In the genomic region with DNA sequence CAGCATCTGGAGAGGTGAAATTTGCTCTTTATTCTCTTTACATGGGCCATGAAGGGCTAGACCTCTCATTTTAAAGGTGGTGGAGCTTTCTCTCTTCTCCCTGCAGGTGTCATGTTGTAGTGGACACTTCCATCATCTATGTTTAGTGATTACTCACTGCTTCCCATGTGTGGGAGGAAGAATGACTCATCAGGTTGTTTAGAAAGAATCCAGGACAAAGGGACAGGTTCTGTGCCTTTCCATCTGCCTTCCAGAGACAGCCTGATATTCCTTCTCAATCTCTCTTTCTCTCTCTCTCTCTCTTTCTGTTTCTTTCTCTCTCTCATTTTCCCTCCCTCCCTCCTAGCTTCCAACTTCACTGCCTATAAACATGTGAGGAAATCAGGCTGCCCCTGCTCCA, we compare ENCODE assay signal across 10 cellular contexts. TPM values are rescaled to one million over a fixed set of nuclear protein-coding genes. Genes with fewer than 3 reads are reported as not detected.
DNase-seq lines count a peak whose midpoint lies in the region; ATAC-seq and TF ChIP-seq lines count a peak whose summit lies in the region.
"Had no signal": no experiment of that assay in that cellular context is flagged by ENCODE, and none has a peak within 500 bp of the region (broad histone marks: within the 10 kb centered on the region; RNA-seq: fewer than 3 reads in every experiment).

No MANE protein-coding gene starts in this region.

- ATAC-seq in activated CD8-positive, alpha-beta memory T cell treated with anti-CD3 and anti-CD28 coated beads, Interleukin-2, amount 10 ng/mL, durations not matched to agents 7 days and 5 days = no peak
- ATAC-seq in HG03175 (IDR thresholded peaks at IDR 0.05; ENCODE audit: unreplicated experiment) (no peak), HG03439 (IDR thresholded peaks at IDR 0.05; ENCODE audit: unreplicated experiment) (no peak)

- no peaks in the 10 kb centered on the region; the same call in 1 of the 2 replicates for H3K9me3 ChIP-seq in AG04450 (ENCODE audit: control insufficient read depth, insufficient read depth, low read length)
- H3K9me3 ChIP-seq: right atrium auricular region, vagina had no signal

- DNase-seq in AG04450 (ENCODE audit: low read depth, low spot score) (peak; percentile 32), HT-29 (ENCODE audit: low spot score) (peak; percentile 83), RPMI7951 (ENCODE audit: low read depth) (peak; percentile 96), glutamatergic neuron (no peak)
- DNase-seq in activated CD8-positive, alpha-beta memory T cell treated with anti-CD3 and anti-CD28 coated beads, Interleukin-2, amount 10 ng/mL, durations not matched to agents 7 days and 5 days = no peak
- DNase-seq in activated CD4-positive, CD25-positive, alpha-beta regulatory T cell treated with anti-CD3 and anti-CD28 coated beads, Interleukin-2, amount 50 U/mL, for 72 hours = no peak

- no peak overlapping the region for H3K4me3 Mint-ChIP-seq in glutamatergic neuron (ENCODE audit: unreplicated experiment)
- no peak overlapping the region for H3K4me3 Mint-ChIP-seq in activated CD8-positive, alpha-beta memory T cell treated with anti-CD3 and anti-CD28 coated beads, Interleukin-2, amount 10 ng/mL, durations not matched to agents 7 days and 5 days

- H3K4me1 Mint-ChIP-seq in glutamatergic neuron (ENCODE audit: low read depth, unreplicated experiment) = peaks cover 16% of the 10 kb centered on the region
- H3K4me1 Mint-ChIP-seq in activated CD8-positive, alpha-beta memory T cell treated with anti-CD3 and anti-CD28 coated beads, Interleukin-2, amount 10 ng/mL, durations not matched to agents 7 days and 5 days = no peaks in the 10 kb centered on the region

- peak overlapping the region; percentile 84 for H3K27ac Mint-ChIP-seq in glutamatergic neuron (ENCODE audit: unreplicated experiment)
- no peak overlapping the region for H3K27ac Mint-ChIP-seq in activated CD8-positive, alpha-beta memory T cell treated with anti-CD3 and anti-CD28 coated beads, Interleukin-2, amount 10 ng/mL, durations not matched to agents 7 days and 5 days

- peaks cover 2% of the 10 kb centered on the region for H3K27me3 Mint-ChIP-seq in glutamatergic neuron (ENCODE audit: unreplicated experiment)
- H3K27me3 Mint-ChIP-seq in activated CD8-positive, alpha-beta memory T cell treated with anti-CD3 and anti-CD28 coated beads, Interleukin-2, amount 10 ng/mL, durations not matched to agents 7 days and 5 days = no peaks in the 10 kb centered on the region

- H3K27me3 ChIP-seq in AG04450 (ENCODE audit: control insufficient read depth, insufficient read depth, low read length) = no peaks in the 10 kb centered on the region
- H3K27me3 ChIP-seq: right atrium auricular region, vagina had no signal

- H3K4me3 ChIP-seq in AG04450 (ENCODE audit: low read depth, low read length) = no peak overlapping the region
- H3K4me3 ChIP-seq: right atrium auricular region, vagina had no signal

- H3K36me3 Mint-ChIP-seq in glutamatergic neuron (ENCODE audit: unreplicated experiment) = no peaks in the 10 kb centered on the region
- no peaks in the 10 kb centered on the region for H3K36me3 Mint-ChIP-seq in activated CD8-positive, alpha-beta memory T cell treated with anti-CD3 and anti-CD28 coated beads, Interleukin-2, amount 10 ng/mL, durations not matched to agents 7 days and 5 days

- H3K9me3 Mint-ChIP-seq in glutamatergic neuron (ENCODE audit: unreplicated experiment) = no peaks in the 10 kb centered on the region
- H3K9me3 Mint-ChIP-seq in activated CD8-positive, alpha-beta memory T cell treated with anti-CD3 and anti-CD28 coated beads, Interleukin-2, amount 10 ng/mL, durations not matched to agents 7 days and 5 days (ENCODE audit: low read depth) = no peaks in the 10 kb centered on the region

- TF ChIP-seq CTCF in AG04450 (IDR thresholded peaks at IDR 0.05; ENCODE audit: low read depth, low read length) (no peak), glutamatergic neuron (IDR thresholded peaks at IDR 0.05; ENCODE audit: partially characterized antibody, unreplicated experiment) (no peak)

- POLR2A ChIA-PET in AG04450 (lab: Yijun Ruan, JAX) = no interaction called here

- CTCF ChIA-PET in AG04450 (lab: Charles Lee) = no interaction called here
- CTCF ChIA-PET in activated CD8-positive, alpha-beta memory T cell treated with anti-CD3 and anti-CD28 coated beads, Interleukin-2, amount 10 ng/mL, durations not matched to agents 7 days and 5 days (lab: Charles Lee) = no interaction called here

- peak overlapping the region; percentile 69 for H3K27ac ChIP-seq in AG04450 (ENCODE audit: low read depth, low read length)
- H3K27ac ChIP-seq: vagina had no signal

RNA-seq across cellular contexts. Expression of a gene that starts 38.7 kb away (rescaled TPM):
- polyA plus RNA-seq in AG04450 (2011; rRNA removed) = 1.5 and 1.8 TPM in 2 replicates
- 0.56 and 0.78 TPM in 2 replicates for polyA minus RNA-seq in AG04450 (2011; rRNA and poly(A)+ RNA removed)
- total RNA-seq in HT-29 (2014; rRNA removed; shearing (Covaris generic)) = not detected in 2 replicates
- total RNA-seq in RPMI7951 (2014; rRNA removed; shearing (Covaris generic)) = 57.7 and 79.7 TPM in 2 replicates
- 38.7 TPM for total RNA-seq in glutamatergic neuron (ENCODE audit: unreplicated experiment)
- total RNA-seq in activated CD8-positive, alpha-beta memory T cell treated with anti-CD3 and anti-CD28 coated beads, Interleukin-2, amount 10 ng/mL, durations not matched to agents 7 days and 5 days = under 1 TPM in 1 of 2 experiments, not detected in 1; 0.12 TPM

Comparison
In these comparisons a context has a peak if more than half of its experiments do, and no peak if none do; other contexts are left out.
1. DNase-seq: peak in AG04450 (single experiment), HT-29 (single experiment) and RPMI7951 (single experiment); none in glutamatergic neuron (single experiment), activated CD8-positive, alpha-beta memory T cell treated with anti-CD3 and anti-CD28 coated beads, Interleukin-2, amount 10 ng/mL, durations not matched to agents 7 days and 5 days (single experiment) and activated CD4-positive, CD25-positive, alpha-beta regulatory T cell treated with anti-CD3 and anti-CD28 coated beads, Interleukin-2, amount 50 U/mL, for 72 hours (single experiment).
2. RNA of a gene that starts 38.7 kb away (total RNA-seq): 57.7 to 79.7 TPM in RPMI7951 and 38.7 TPM in glutamatergic neuron (single experiment); 0.12 TPM in activated CD8-positive, alpha-beta memory T cell treated with anti-CD3 and anti-CD28 coated beads, Interleukin-2, amount 10 ng/mL, durations not matched to agents 7 days and 5 days and not detected in HT-29; every median in the first group is over 10 times any median in the second.